8 cellular contexts compared by ENCODE assay signal in the genomic region with DNA sequence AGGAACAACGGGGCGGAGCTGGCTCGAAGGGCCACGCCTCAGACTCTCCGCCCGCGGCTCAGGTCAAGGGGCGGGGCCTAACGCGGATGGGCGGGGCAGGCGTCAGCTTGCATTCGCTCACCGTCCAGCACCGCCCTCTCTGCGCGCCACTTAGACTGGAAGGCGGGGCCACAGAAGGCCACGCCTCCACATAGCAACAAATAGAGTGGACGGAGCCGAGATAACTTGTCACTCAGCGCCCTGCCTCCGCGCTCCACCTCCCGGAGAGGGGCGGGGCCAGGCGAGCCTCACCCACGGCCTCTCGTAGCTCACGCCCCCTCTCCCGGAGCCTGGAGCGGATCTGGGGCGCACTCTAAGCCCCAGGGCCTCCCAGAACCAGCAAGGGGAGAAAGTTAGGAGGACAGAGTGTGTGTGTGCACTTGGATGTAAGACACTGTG. TPM values are rescaled to one million over a fixed set of nuclear protein-coding genes. Genes with fewer than 3 reads are reported as not detected.
DNase-seq lines count a peak whose midpoint lies in the region; ATAC-seq and TF ChIP-seq lines count a peak whose summit lies in the region.

No MANE protein-coding gene starts in this region.

- ATAC-seq in HG02938 (IDR thresholded peaks at IDR 0.05; ENCODE audit: unreplicated experiment) (peak; percentile 77), heart right ventricle (peak; percentile 94 to 98 (median 97)), upper lobe of left lung (ENCODE audit: low FRiP score in 2 of 2) (peak; percentile 96 to 97)

- no peaks in the 10 kb centered on the region for H3K9me3 Mint-ChIP-seq in T-helper 1 cell treated with Interleukin-12 subunit alpha and Interleukin-12 subunit beta and Interleukin-4 antibody, amounts not matched to agents 30 μg/mL and 1 μg/mL, for 36 hours

- H3K4me3 Mint-ChIP-seq in T-helper 1 cell treated with Interleukin-12 subunit alpha and Interleukin-12 subunit beta and Interleukin-4 antibody, amounts not matched to agents 30 μg/mL and 1 μg/mL, for 36 hours = peak overlapping the region; percentile 80

- peak overlapping the region; percentile 61 for H3K27ac Mint-ChIP-seq in T-helper 1 cell treated with Interleukin-12 subunit alpha and Interleukin-12 subunit beta and Interleukin-4 antibody, amounts not matched to agents 30 μg/mL and 1 μg/mL, for 36 hours

- H3K27ac ChIP-seq in heart right ventricle (peak overlapping the region; percentile 32 to 94 (median 86)), upper lobe of left lung (peak overlapping the region; percentile 93 to 99 (median 94))

- peak in 1 of 4 donors; percentile 2 for TF ChIP-seq EP300 in upper lobe of left lung (IDR thresholded peaks at IDR 0.05)

- no peak for TF ChIP-seq POLR2A in upper lobe of left lung (IDR thresholded peaks at IDR 0.05)

- TF ChIP-seq CTCF in GM13976 (IDR thresholded peaks at IDR 0.05; ENCODE audit: borderline replicate concordance, control extremely low read depth, extremely low read depth, insufficient read depth, missing control alignments) (no peak), heart right ventricle (IDR thresholded peaks at IDR 0.05) (no peak), upper lobe of left lung (IDR thresholded peaks at IDR 0.05) (no peak)

- H3K4me3 ChIP-seq in heart right ventricle (peak overlapping the region in 9 of 10 donors; percentile 60 to 97 (median 74)), upper lobe of left lung (peak overlapping the region; percentile 70 to 85 (median 78))

- no peaks in the 10 kb centered on the region for H3K36me3 ChIP-seq in heart right ventricle
- no peaks in the 10 kb centered on the region for H3K36me3 ChIP-seq in upper lobe of left lung

- H3K36me3 Mint-ChIP-seq in T-helper 1 cell treated with Interleukin-12 subunit alpha and Interleukin-12 subunit beta and Interleukin-4 antibody, amounts not matched to agents 30 μg/mL and 1 μg/mL, for 36 hours (ENCODE audit: low read depth) = peaks cover 6% of the 10 kb centered on the region

- peaks cover 29% of the 10 kb centered on the region for H3K27me3 Mint-ChIP-seq in T-helper 1 cell treated with Interleukin-12 subunit alpha and Interleukin-12 subunit beta and Interleukin-4 antibody, amounts not matched to agents 30 μg/mL and 1 μg/mL, for 36 hours (ENCODE audit: low read depth)

- H3K4me1 ChIP-seq in heart right ventricle (peaks cover 6 to 49% (median 26%) of the 10 kb centered on the region in 9 donors), upper lobe of left lung (peaks cover 28 to 56% (median 34%) of the 10 kb centered on the region in 4 donors)

- peaks cover 20% of the 10 kb centered on the region for H3K4me1 Mint-ChIP-seq in T-helper 1 cell treated with Interleukin-12 subunit alpha and Interleukin-12 subunit beta and Interleukin-4 antibody, amounts not matched to agents 30 μg/mL and 1 μg/mL, for 36 hours (ENCODE audit: low read depth)

- DNase-seq in GM13976 (ENCODE audit: low spot score) (peak; percentile 99), NCI-H1694 (lab: John Stamatoyannopoulos, UW) (peak; percentile 97), amygdala (lab: John Stamatoyannopoulos, UW) (peak; percentile 81 to 100 (median 98)), heart right ventricle (peak; percentile 99 to 100), posterior vena cava (ENCODE audit: low spot score) (peak; percentile 100), upper lobe of left lung (peak; percentile 100)

- WGBS in heart right ventricle, 2 donors = 0 to 1% methylated on average over 33 of the region's 33 CpGs
- WGBS in upper lobe of left lung, 2 donors = 3% methylated on average over 16 of the region's 33 CpGs; no CpG with 5 or more reads in 1 of the 2 donors

- in situ Hi-C loops in GM13976 (cut with MboI; ENCODE audit: low sequenced_read_pairs, unreplicated experiment) = no loop called here

- H3K9me3 ChIP-seq in heart right ventricle (no peaks in the 10 kb centered on the region), upper lobe of left lung (no peaks in the 10 kb centered on the region)

- intact Hi-C loops in heart right ventricle (cut with DNase I) (loop anchor here in 7 of 10 donors (1.0 to 10.0 kb wide), 12 partner anchors 21 to 169 kb away; a partner anchor contains a TSS), posterior vena cava (cut with DNase I) (no loop called here)

- peaks cover 0 to 26% (median 0%) of the 10 kb centered on the region in 7 donors for H3K27me3 ChIP-seq in heart right ventricle
- H3K27me3 ChIP-seq in upper lobe of left lung = peaks cover 0 to 6% (median 3%) of the 10 kb centered on the region in 4 donors

RNA-seq across cellular contexts. Expression of a gene that starts 0.3 kb away (rescaled TPM):
- total RNA-seq in heart right ventricle = 100 to 1,000 TPM in 3 of 10 donors, 10 to 100 TPM in 7; 70.9 to 144 (median 91.4) TPM
- 100 to 1,000 TPM in 1 of 2 donors, 10 to 100 TPM in 1; 95.8 to 213 TPM for polyA plus RNA-seq in heart right ventricle
- total RNA-seq in posterior vena cava = 10 to 100 TPM; 77.4 to 88.1 TPM
- total RNA-seq in upper lobe of left lung = 100 to 1,000 TPM in 5 of 6 donors, 10 to 100 TPM in 1; 77.5 to 379 (median 223) TPM

RNA-seq across cellular contexts. Expression of a gene that starts 1.0 kb away (rescaled TPM):
- total RNA-seq in heart right ventricle (1 to 10 TPM; 3.0 to 6.6 (median 4.9) TPM), posterior vena cava (1 to 10 TPM; 1.7 to 2.7 TPM), upper lobe of left lung (1 to 10 TPM in 1 of 6 donors, under 1 TPM in 5; 0.33 to 8.4 (median 0.67) TPM)
- 10 to 100 TPM in 1 of 2 donors, 1 to 10 TPM in 1; 3.2 to 13.8 TPM for polyA plus RNA-seq in heart right ventricle

RNA-seq across cellular contexts. Expression of a gene that starts 21.7 kb away (rescaled TPM):
- total RNA-seq in heart right ventricle = 10 to 100 TPM; 19.4 to 37.5 (median 27.4) TPM
- polyA plus RNA-seq in heart right ventricle = 10 to 100 TPM; 35.3 to 35.6 TPM
- total RNA-seq in posterior vena cava = 10 to 100 TPM; 33.8 to 48.6 TPM
- total RNA-seq in upper lobe of left lung = 10 to 100 TPM in 5 of 6 donors, 1 to 10 TPM in 1; 8.9 to 44.5 (median 21.9) TPM

RNA-seq across cellular contexts. Expression of a gene that starts 40.0 kb away (rescaled TPM):
- total RNA-seq in heart right ventricle = 10 to 100 TPM in 3 of 10 donors, 1 to 10 TPM in 7; 6.3 to 16.8 (median 8.4) TPM
- 10 to 100 TPM; 13.4 to 35.8 TPM for polyA plus RNA-seq in heart right ventricle
- total RNA-seq in posterior vena cava = 10 to 100 TPM; 12.2 to 16.2 TPM
- 10 to 100 TPM in 4 of 6 donors, 1 to 10 TPM in 2; 2.1 to 37.5 (median 18.4) TPM for total RNA-seq in upper lobe of left lung

RNA-seq across cellular contexts. Expression of a gene that starts 52.6 kb away (rescaled TPM):
- total RNA-seq in heart right ventricle (1 to 10 TPM; 1.7 to 3.8 (median 2.7) TPM), posterior vena cava (1 to 10 TPM; 3.4 to 3.5 TPM), upper lobe of left lung (100 to 1,000 TPM in 1 of 6 donors, 10 to 100 TPM in 5; 30.1 to 146 (median 51.5) TPM)
- polyA plus RNA-seq in heart right ventricle = 1 to 10 TPM; 2.4 to 2.7 TPM

Comparison
In these comparisons a context has a peak if more than half of its experiments do, and no peak if none do; other contexts are left out.
1. Peak in every context shown above with its lines: DNase-seq, ATAC-seq, H3K4me3 ChIP-seq and H3K27ac ChIP-seq.
2. intact Hi-C loops: an anchor here in heart right ventricle (1.0 to 10.0 kb wide); none called in posterior vena cava.